In genomic region chr17:81545160-81545949, GRCh38 we compare ENCODE assay signal across 21 cellular contexts. TPM values are rescaled to one million over a fixed set of nuclear protein-coding genes. Genes with fewer than 3 reads are reported as not detected.
DNase-seq lines count a peak whose midpoint lies in the region; ATAC-seq, FAIRE-seq and TF ChIP-seq lines count a peak whose summit lies in the region.
"Had no signal": no experiment of that assay in that cellular context is flagged by ENCODE, and none has a peak within 500 bp of the region (broad histone marks: within the 10 kb centered on the region; RNA-seq: fewer than 3 reads in every experiment).

No MANE protein-coding gene starts in this region.

- H3K27ac ChIP-seq in HEK293 (ENCODE audit: extremely low read depth, low read depth, low read length): no peak overlapping the region
- no peak overlapping the region for H3K27ac ChIP-seq in kidney (ENCODE audit: low read depth in 2 of 2, low read length in 2 of 2)
- H3K27ac ChIP-seq in pancreas: no peak overlapping the region
- H3K27ac ChIP-seq: GM23248 had no signal

- H3K36me3 ChIP-seq in HEK293 (ENCODE audit: control insufficient read depth in 2 of 2, insufficient read depth in 1 of 2, low read length in 2 of 2) (peaks cover 9 to 92% of the 10 kb centered on the region in 2 experiments; a peak in 2 of 3 replicates), NT2/D1 (ENCODE audit: insufficient read depth, insufficient read length, low read length) (peaks cover 91% of the 10 kb centered on the region), kidney (ENCODE audit: control insufficient read depth in 1 of 2, insufficient read depth in 2 of 2, low read length in 2 of 2) (peaks cover 8 to 11% of the 10 kb centered on the region in 2 donors), pancreas (peaks cover 0 to 28% (median 7%) of the 10 kb centered on the region in 3 donors)

- no peaks in the 10 kb centered on the region for H3K9me3 ChIP-seq in HEK293 (ENCODE audit: control insufficient read depth, insufficient read depth, low read depth, low read length)
- H3K9me3 ChIP-seq in NT2/D1 (ENCODE audit: insufficient read depth, low read length): no peaks in the 10 kb centered on the region
- no peaks in the 10 kb centered on the region for H3K9me3 ChIP-seq in kidney (ENCODE audit: control insufficient read depth in 1 of 2, low read length in 2 of 2)
- H3K9me3 ChIP-seq in pancreas: no peaks in the 10 kb centered on the region
- H3K9me3 ChIP-seq: BE2C, HAP-1 had no signal

- 89 to 90% methylated on average over 24 of the region's 24 CpGs for WGBS in pancreas, 2 donors

- H3K4me1 ChIP-seq in HEK293 (ENCODE audit: control insufficient read depth, insufficient read depth, low read length) (no peaks in the 10 kb centered on the region), NT2/D1 (ENCODE audit: insufficient read depth, insufficient read length) (no peaks in the 10 kb centered on the region), kidney (ENCODE audit: control insufficient read depth in 1 of 2, insufficient read depth in 1 of 2, low read depth in 1 of 2, low read length in 2 of 2) (no peaks in the 10 kb centered on the region), pancreas (no peaks in the 10 kb centered on the region)
- H3K4me1 ChIP-seq: BE2C, HAP-1 had no signal

- FAIRE-seq in kidney (lab: Jason Lieb, UNC) (no peak), pancreas (lab: Jason Lieb, UNC) (no peak)
- FAIRE-seq: A204.1, GM12891, HTR-8/SVneo had no signal

- H3K9ac ChIP-seq in NT2/D1 (ENCODE audit: insufficient read length, low read depth) (peak overlapping the region; percentile 32), kidney (ENCODE audit: low read length in 2 of 2) (no peak overlapping the region)
- H3K9ac ChIP-seq: GM23248 had no signal

- H3K27me3 ChIP-seq in NT2/D1 (ENCODE audit: insufficient read depth, insufficient read length): no peaks in the 10 kb centered on the region
- H3K27me3 ChIP-seq in pancreas: no peaks in the 10 kb centered on the region
- H3K27me3 ChIP-seq: BE2C had no signal

- TF ChIP-seq CTCF in HEK293 (tag by site-specific recombination; IDR thresholded peaks at IDR 0.05) (no peak), kidney (IDR thresholded peaks at IDR 0.05; ENCODE audit: borderline replicate concordance, extremely low read depth, insufficient read depth) (no peak), pancreas (IDR thresholded peaks at IDR 0.05) (no peak)

- CTCF ChIA-PET in HEK293 (lab: Yijun Ruan, JAX): interaction anchor here (0.6 to 2.7 kb wide), 3 partner anchors 55 to 288 kb away, joined by 4 to 13 read pairs (median 9); no protein-coding TSS in a partner anchor

- POLR2A ChIA-PET in HEK293 (lab: Yijun Ruan, JAX): interaction anchor here (1.2 to 2.0 kb wide), 3 partner anchors 27 to 150 kb away, joined by 3 to 9 read pairs (median 4); partner anchors contain the start of gene BAHCC1

- no peak overlapping the region for H3K4me3 ChIP-seq in HEK293 (ENCODE audit: low read depth, low read length)
- H3K4me3 ChIP-seq in NT2/D1 (ENCODE audit: insufficient read length, low read depth): no peak overlapping the region
- H3K4me3 ChIP-seq in kidney (ENCODE audit: low read length in 2 of 2): no peak overlapping the region
- H3K4me3 ChIP-seq in pancreas: no peak overlapping the region
- H3K4me3 ChIP-seq: GM23248, HAP-1 had no signal

- intact Hi-C loops in kidney (cut with DNase I) (no loop called here), pancreas (cut with DNase I) (no loop called here)

- DNase-seq in NT2/D1 (ENCODE audit: low read depth, low spot score) (no peak), kidney (peak; percentile 60), pancreas (peak in 4 of 6 donors; percentile 38 to 68 (median 48))
- DNase-seq: ACHN; BE2C; C1 segment of cervical spinal cord; CD4-positive, CD25-positive, alpha-beta regulatory T cell; CD8-positive, alpha-beta memory T cell; COR-L47; DMS 273 treated with DMSO at 0.1 percent for 48 hours; DMS53; DND-41; EL; GM23248 had no signal

- ATAC-seq in pancreas (no peak), GM18520 (IDR thresholded peaks at IDR 0.05; ENCODE audit: unreplicated experiment) (no peak), HG03095 (IDR thresholded peaks at IDR 0.05; ENCODE audit: unreplicated experiment) (no peak)

TF ChIP-seq in HEK293, 187 proteins besides CTCF, POLR2A, EP300 and RAD21:
- no peak for TF ChIP-seq ZNF529 (tag by site-specific recombination; IDR thresholded peaks at IDR 0.05; ENCODE audit: insufficient replicate concordance)
- TF ChIP-seq ZNF600 (tag by site-specific recombination; IDR thresholded peaks at IDR 0.05): peak; percentile 62
TF ChIP-seq in HEK293: peak in this region for 1.

RNA-seq across cellular contexts. Expression of gene FAAP100, which starts 6.8 kb away (rescaled TPM):
- total RNA-seq in kidney (28.6 TPM), pancreas (10 to 100 TPM in 5 of 6 donors, 1 to 10 TPM in 1; 9.4 to 17.5 (median 12.2) TPM)
- polyA plus RNA-seq in kidney (ENCODE audit: insufficient read depth, low read depth, low replicate concordance) (13.2 TPM), pancreas (10 to 100 TPM; 40.0 to 66.0 TPM)

RNA-seq across cellular contexts. Expression of gene FSCN2, which starts 17.2 kb away (rescaled TPM):
- total RNA-seq in kidney (3.8 TPM), pancreas (10 to 100 TPM in 4 of 6 donors, 1 to 10 TPM in 2; 7.9 to 11.9 (median 10.7) TPM)
- polyA plus RNA-seq in kidney (ENCODE audit: insufficient read depth, low read depth, low replicate concordance) (0.26 TPM), pancreas (10 to 100 TPM in 1 of 2 donors, 1 to 10 TPM in 1; 2.5 to 15.3 TPM)
- polyA plus RNA-seq: CD8-positive, alpha-beta memory T cell had no signal

RNA-seq across cellular contexts. Expression of gene ACTG1, which starts 32.8 kb away (rescaled TPM):
- total RNA-seq in kidney (2,632 TPM), pancreas (1,000 to 10,000 TPM; 1,458 to 2,872 (median 2,024) TPM)
- polyA plus RNA-seq in kidney (ENCODE audit: insufficient read depth, low read depth, low replicate concordance) (1,350 TPM), pancreas (1,000 to 10,000 TPM in 1 of 2 donors, 100 to 1,000 TPM in 1; 889 to 1,003 TPM)
